ENCODE assay signal across 14 cellular contexts in the genomic region with DNA sequence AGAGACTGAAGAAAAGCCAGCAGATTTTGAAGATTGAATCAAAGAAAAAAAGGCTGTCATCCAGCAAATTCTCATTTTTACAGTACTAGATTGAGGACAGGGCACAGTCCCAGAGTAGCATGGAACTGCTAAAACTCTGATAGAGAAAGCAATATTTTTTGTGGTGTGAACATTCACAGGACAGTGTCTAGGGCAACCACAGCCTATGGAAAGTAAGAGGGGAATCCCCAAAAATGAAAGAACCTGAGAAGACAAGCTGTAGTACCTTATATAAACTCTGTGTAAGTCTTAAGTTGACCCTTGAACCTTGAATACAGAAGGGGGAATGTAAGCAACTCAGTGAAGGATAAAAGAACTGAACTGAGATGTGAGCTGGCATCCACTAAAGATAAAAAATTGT.
"Had no signal": no experiment of that assay in that cellular context is flagged by ENCODE, and none has a peak within 500 bp of the region (broad histone marks: within the 10 kb centered on the region; RNA-seq: fewer than 3 reads in every experiment).

No MANE protein-coding gene starts in this region.

- DNase-seq: activated CD8-positive, alpha-beta memory T cell treated with anti-CD3 and anti-CD28 coated beads for 24 hours; activated CD8-positive, alpha-beta memory T cell treated with anti-CD3 and anti-CD28 coated beads, Interleukin-2, amount 50 U/mL, for 48 hours; activated effector memory CD4-positive, alpha-beta T cell treated with anti-CD3 and anti-CD28 coated beads, Interleukin-2, amount 50 U/mL, for 16 hours; activated T-cell treated with anti-CD3 and anti-CD28 coated beads, Interleukin-2, amount 50 U/mL, for 48 hours; amniotic stem cell; effector CD4-positive, alpha-beta T cell; left lung; nephron progenitor cell; nucleus accumbens; posterior cingulate gyrus; retina; spleen; trophoblast cell had no signal

- ATAC-seq: activated CD4-positive, CD25-positive, alpha-beta regulatory T cell treated with anti-CD3 and anti-CD28 coated beads, Interleukin-2, amount 50 U/mL, for 24 hours; left lung had no signal
